In genomic region chr6:155121699-155122098, GRCh38 we compare ENCODE assay signal across 11 cellular contexts.
DNase-seq lines count a peak whose midpoint lies in the region.
"Had no signal": no experiment of that assay in that cellular context is flagged by ENCODE, and none has a peak within 500 bp of the region (broad histone marks: within the 10 kb centered on the region; RNA-seq: fewer than 3 reads in every experiment).

No MANE protein-coding gene starts in this region.

- H3K9ac ChIP-seq in NT2/D1 (ENCODE audit: insufficient read length, low read depth) (peak overlapping the region; percentile 66), rectal smooth muscle tissue (ENCODE audit: low read length) (no peak overlapping the region)

- peak overlapping the region; percentile 69 for H3K27ac ChIP-seq in rectal smooth muscle tissue (ENCODE audit: low read depth, low read length)

- DNase-seq in ELF-1 (ENCODE audit: low read depth, low spot score) = peak; percentile 85
- no peak for DNase-seq in NT2/D1 (ENCODE audit: low read depth, low spot score)
- peak; percentile 65 for DNase-seq in fibroblast of peridontal ligament (ENCODE audit: extremely low read depth)
- DNase-seq in NCI-H345 treated with DMSO at 0.1 percent for 48 hours (lab: John Stamatoyannopoulos, UW; ENCODE audit: unreplicated experiment) = no peak
- DNase-seq in stimulated activated CD8-positive, alpha-beta memory T cell treated with anti-CD3 and anti-CD28 coated beads, Interleukin-4, amount 100 ng/mL, for 48 hours = no peak
- no peak for DNase-seq in HK-2 (ENCODE audit: unreplicated experiment)
- no peak for DNase-seq in NCI-H1105 treated with DMSO at 0.1 percent for 48 hours (lab: John Stamatoyannopoulos, UW)
- DNase-seq: activated T-cell treated with anti-CD3 and anti-CD28 coated beads, Interleukin-2, amount 50 U/mL, for 48 hours; DMS153; NCI-H2107 had no signal

- H3K36me3 ChIP-seq in NT2/D1 (ENCODE audit: insufficient read depth, insufficient read length, low read length) = no peaks in the 10 kb centered on the region
- no peaks in the 10 kb centered on the region for H3K36me3 ChIP-seq in rectal smooth muscle tissue (ENCODE audit: control insufficient read depth, insufficient read depth, low read length)

- H3K27me3 ChIP-seq in NT2/D1 (ENCODE audit: insufficient read depth, insufficient read length) = no peaks in the 10 kb centered on the region
- H3K27me3 ChIP-seq in rectal smooth muscle tissue (ENCODE audit: control insufficient read depth, insufficient read depth, low read length) = no peaks in the 10 kb centered on the region

- no peaks in the 10 kb centered on the region for H3K9me3 ChIP-seq in NT2/D1 (ENCODE audit: insufficient read depth, low read length)

- H3K4me3 ChIP-seq in NT2/D1 (ENCODE audit: insufficient read length, low read depth) = peak overlapping the region; percentile 35
- H3K4me3 ChIP-seq in rectal smooth muscle tissue (ENCODE audit: low read length) = peak overlapping the region; percentile 46

- peaks cover 3% of the 10 kb centered on the region for H3K4me1 ChIP-seq in NT2/D1 (ENCODE audit: insufficient read depth, insufficient read length)
- no peaks in the 10 kb centered on the region for H3K4me1 ChIP-seq in rectal smooth muscle tissue (ENCODE audit: control insufficient read depth, insufficient read depth, low read length)

Comparison
In these comparisons a context has a peak if more than half of its experiments do, and no peak if none do; other contexts are left out.
1. DNase-seq: peak in ELF-1 (single experiment) and fibroblast of peridontal ligament (single experiment); none in NT2/D1 (single experiment), NCI-H345 treated with DMSO at 0.1 percent for 48 hours (single experiment), stimulated activated CD8-positive, alpha-beta memory T cell treated with anti-CD3 and anti-CD28 coated beads, Interleukin-4, amount 100 ng/mL, for 48 hours (single experiment), HK-2 (single experiment) and NCI-H1105 treated with DMSO at 0.1 percent for 48 hours (single experiment).